ENCODE assay signal across 8 cellular contexts in the genomic region with DNA sequence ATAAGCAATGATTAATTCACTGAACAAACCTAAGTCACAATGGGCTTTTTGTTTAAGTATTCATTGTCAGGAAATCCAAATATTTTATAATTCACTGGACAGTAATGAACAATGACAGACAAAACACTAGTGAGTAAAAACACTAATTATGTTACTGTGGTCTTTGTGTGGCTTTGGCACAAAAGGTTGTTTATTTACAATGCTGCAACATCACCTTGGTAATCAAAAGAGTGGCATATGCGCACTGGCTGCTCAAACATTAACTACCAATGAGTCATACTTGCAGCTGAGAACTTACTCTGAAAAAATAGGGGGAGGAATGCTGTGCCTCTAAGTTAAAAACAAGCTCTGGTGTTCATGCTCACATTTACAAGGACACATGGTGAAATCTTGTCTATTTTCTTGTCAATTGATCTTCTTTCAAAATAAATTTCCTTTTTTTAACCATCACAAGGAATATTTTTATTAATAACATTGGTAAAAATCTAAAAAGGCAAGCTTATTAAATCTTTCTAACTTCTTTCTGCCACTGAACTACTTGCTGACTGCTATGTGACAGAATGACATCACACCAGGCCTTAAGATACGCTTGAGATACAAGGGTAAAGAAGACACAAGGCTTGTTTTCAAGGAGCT.
A peak's percentile ranks its signal among the peaks of the same experiment; 100 is the strongest.
DNase-seq lines count a peak whose midpoint lies in the region; ATAC-seq and TF ChIP-seq lines count a peak whose summit lies in the region.

No MANE protein-coding gene starts in this region.

- DNase-seq in Caco-2 (peak; percentile 51 to 65), NCI-H748 (lab: John Stamatoyannopoulos, UW; ENCODE audit: unreplicated experiment) (peak; percentile 89), breast epithelium (ENCODE audit: low spot score in 2 of 2) (peak in 1 of 2 donors; percentile 44), kidney glomerular epithelial cell (lab: John Stamatoyannopoulos, UW) (peak; percentile 98), tibial artery (no peak)

- intact Hi-C loops in Caco-2 (cut with micrococcal nuclease; ENCODE audit: unreplicated experiment): no loop called here
- intact Hi-C loops in breast epithelium (cut with DNase I; ENCODE audit: low total_unique reads): no loop called here
- intact Hi-C loops in tibial artery (cut with DNase I; ENCODE audit: low total_unique reads): no loop called here

- TF ChIP-seq CTCF in Caco-2 (IDR thresholded peaks at IDR 0.05; ENCODE audit: insufficient read depth in 1 of 2, low read depth in 1 of 2, low read length in 1 of 2, severe bottlenecking in 1 of 2, unreplicated experiment in 1 of 2) (no peak), breast epithelium (IDR thresholded peaks at IDR 0.05) (no peak), tibial artery (IDR thresholded peaks at IDR 0.05) (no peak)

- H3K27me3 ChIP-seq in Caco-2 (replicated peaks; ENCODE audit: control insufficient read depth, insufficient read depth, low read length) (no peaks in the 10 kb centered on the region), breast epithelium (no peaks in the 10 kb centered on the region), tibial artery (no peaks in the 10 kb centered on the region)

- ATAC-seq in GM19025 (IDR thresholded peaks at IDR 0.05; ENCODE audit: low read depth, unreplicated experiment) (peak; percentile 60), HG03196 (IDR thresholded peaks at IDR 0.05; ENCODE audit: unreplicated experiment) (peak; percentile 75), GM21515 (IDR thresholded peaks at IDR 0.05; ENCODE audit: unreplicated experiment) (no peak)

- CTCF ChIA-PET in Caco-2 (lab: Charles Lee): no interaction called here

- peak overlapping the region; percentile 65 to 75 for H3K27ac ChIP-seq in breast epithelium
- H3K27ac ChIP-seq in tibial artery: peak overlapping the region; percentile 45 to 58

- H3K4me1 Mint-ChIP-seq in Caco-2 (ENCODE audit: low read depth, unreplicated experiment): peaks cover 40% of the 10 kb centered on the region

- H3K36me3 Mint-ChIP-seq in Caco-2 (ENCODE audit: insufficient read depth, unreplicated experiment): peaks cover 5% of the 10 kb centered on the region

- no peaks in the 10 kb centered on the region for H3K27me3 Mint-ChIP-seq in Caco-2 (ENCODE audit: insufficient read depth, unreplicated experiment)

- H3K27ac Mint-ChIP-seq in Caco-2 (ENCODE audit: unreplicated experiment): peak overlapping the region; percentile 90

- H3K36me3 ChIP-seq in Caco-2 (ENCODE audit: control insufficient read depth, insufficient read depth, low read length): no peaks in the 10 kb centered on the region
- no peaks in the 10 kb centered on the region for H3K36me3 ChIP-seq in breast epithelium
- H3K36me3 ChIP-seq in tibial artery: peaks cover 0 to 5% (median 0%) of the 10 kb centered on the region in 3 donors

- no peak overlapping the region for H3K4me3 Mint-ChIP-seq in Caco-2 (ENCODE audit: unreplicated experiment)

- peaks cover 39% of the 10 kb centered on the region for H3K4me1 ChIP-seq in Caco-2
- H3K4me1 ChIP-seq in breast epithelium: no peaks in the 10 kb centered on the region
- H3K4me1 ChIP-seq in tibial artery: peaks cover 0 to 11% (median 10%) of the 10 kb centered on the region in 4 donors

- H3K9me3 Mint-ChIP-seq in Caco-2 (ENCODE audit: unreplicated experiment): no peaks in the 10 kb centered on the region

- no TSS peak for BruUV-seq in Caco-2 (replicated peaks; lab: Mats Ljungman, UMichigan)

- POLR2A ChIA-PET in Caco-2 (lab: Charles Lee): interaction anchor here (0.7 kb wide), 1 partner anchor 133 kb away, joined by 3 read pairs; no protein-coding TSS in a partner anchor

- no peak for TF ChIP-seq POLR2A in breast epithelium (IDR thresholded peaks at IDR 0.05)

- H3K4me3 ChIP-seq in Caco-2 (ENCODE audit: low read depth, low read length) (no peak overlapping the region), breast epithelium (no peak overlapping the region), tibial artery (no peak overlapping the region)

- H3K9me3 ChIP-seq in Caco-2 (no peaks in the 10 kb centered on the region), breast epithelium (no peaks in the 10 kb centered on the region), tibial artery (no peaks in the 10 kb centered on the region)

Comparison
In these comparisons a context has a peak if more than half of its experiments do, and no peak if none do; other contexts are left out.
1. DNase-seq: peak in Caco-2 (2 of 2), NCI-H748 (single experiment) and kidney glomerular epithelial cell (single experiment); none in tibial artery (0 of 2).